In the genomic region with DNA sequence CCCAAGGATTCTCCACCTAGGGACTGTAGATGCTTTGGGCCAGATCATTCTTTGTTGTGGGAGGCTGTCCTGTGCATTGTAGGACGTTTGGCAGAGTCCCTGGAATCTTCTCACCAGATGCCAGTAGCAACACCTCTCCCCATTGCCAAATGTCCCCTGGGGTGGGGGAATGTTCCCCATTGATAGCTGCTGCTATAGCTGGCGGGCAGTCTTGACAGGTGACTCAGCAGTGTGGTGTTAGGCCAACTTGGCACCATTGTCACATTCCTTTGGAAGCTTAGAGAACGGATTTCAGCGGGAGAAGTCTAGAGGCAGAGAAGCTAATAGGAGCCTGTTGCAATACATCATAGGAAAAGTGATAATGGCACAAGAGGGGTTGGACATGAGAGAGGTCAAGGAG, we compare ENCODE assay signal across 1 cellular context.
TF ChIP-seq lines count a peak whose summit lies in the region.

No MANE protein-coding gene starts in this region.

TF ChIP-seq in IMR-90, 13 proteins besides CTCF, POLR2A, EP300 and RAD21 (continued from another document):
- TF ChIP-seq USF2 (IDR thresholded peaks at IDR 0.05; ENCODE audit: low read depth, low read length) (no peak), BHLHE40 (IDR thresholded peaks at IDR 0.05; ENCODE audit: low read depth, low read length) (no peak), ELK1 (IDR thresholded peaks at IDR 0.05; ENCODE audit: borderline replicate concordance, low read depth, low read length) (no peak), MXI1 (IDR thresholded peaks at IDR 0.05; ENCODE audit: borderline replicate concordance, low read depth, low read length) (no peak), CEBPB (IDR thresholded peaks at IDR 0.05; ENCODE audit: low read depth, low read length) (no peak), MAFK (IDR thresholded peaks at IDR 0.05; ENCODE audit: low read depth, low read length) (no peak), SMC3 (IDR thresholded peaks at IDR 0.05; ENCODE audit: low read depth, low read length) (no peak), CHD1 (IDR thresholded peaks at IDR 0.05; ENCODE audit: low read depth, low read length) (no peak), MAZ (IDR thresholded peaks at IDR 0.05; ENCODE audit: borderline replicate concordance, low read depth, low read length) (no peak)
